ENCODE assay signal across 8 cellular contexts in genomic region chr12:80187660-80188090, GRCh38.
DNase-seq lines count a peak whose midpoint lies in the region; ATAC-seq and TF ChIP-seq lines count a peak whose summit lies in the region.

No MANE protein-coding gene starts in this region.

- H2AK5ac ChIP-seq in mesendoderm (ENCODE audit: low read length) (no peak overlapping the region), trophoblast cell (ENCODE audit: low read length) (no peak overlapping the region)

- H3K36me3 ChIP-seq in mesendoderm (ENCODE audit: control insufficient read depth, insufficient read depth, low read length) (no peaks in the 10 kb centered on the region), trophoblast cell (ENCODE audit: control insufficient read depth in 1 of 2, insufficient read depth in 2 of 2, low read length in 2 of 2) (no peaks in the 10 kb centered on the region)

- no peak overlapping the region for H4K12ac ChIP-seq in trophoblast cell (ENCODE audit: low read depth, low read length)

- H3K14ac ChIP-seq in trophoblast cell (ENCODE audit: low read length) = no peak overlapping the region

- no peak overlapping the region for H3K56ac ChIP-seq in mesendoderm (ENCODE audit: low read length)

- H3K4me1 ChIP-seq in mesendoderm (ENCODE audit: control insufficient read depth, low read depth, low read length) (no peaks in the 10 kb centered on the region), trophoblast cell (ENCODE audit: control insufficient read depth in 1 of 2, insufficient read depth in 2 of 2, low read length in 2 of 2) (no peaks in the 10 kb centered on the region)

- H3K79me2 ChIP-seq in mesendoderm (ENCODE audit: control insufficient read depth, insufficient read depth, low read length) = no peaks in the 10 kb centered on the region
- no peaks in the 10 kb centered on the region for H3K79me2 ChIP-seq in trophoblast cell (ENCODE audit: control insufficient read depth, insufficient read depth, low read length, poor library complexity)

- no peaks in the 10 kb centered on the region for H3K27me3 Mint-ChIP-seq in type B pancreatic cell

- H3K27ac Mint-ChIP-seq in type B pancreatic cell = no peak overlapping the region

- H3K4ac ChIP-seq in mesendoderm (ENCODE audit: low read depth, low read length) (no peak overlapping the region), trophoblast cell (ENCODE audit: low read depth, low read length) (no peak overlapping the region)

- H4K91ac ChIP-seq in trophoblast cell (ENCODE audit: low read depth, low read length) = no peak overlapping the region

- H3K4me3 ChIP-seq in mesendoderm (ENCODE audit: low read length) (no peak overlapping the region), trophoblast cell (ENCODE audit: low read depth, low read length) (no peak overlapping the region)

- H3K9me3 ChIP-seq in trophoblast cell (ENCODE audit: insufficient read depth, low read depth, low read length) = no peaks in the 10 kb centered on the region

- no peak overlapping the region for H2BK15ac ChIP-seq in mesendoderm (replicated peaks; ENCODE audit: low read depth)

- H3K27ac ChIP-seq in mesendoderm (ENCODE audit: low read depth, low read length) (no peak overlapping the region), trophoblast cell (ENCODE audit: low read depth, low read length) (no peak overlapping the region)

- no peaks in the 10 kb centered on the region for H3K79me1 ChIP-seq in mesendoderm (ENCODE audit: low read length)
- no peaks in the 10 kb centered on the region for H3K79me1 ChIP-seq in trophoblast cell (ENCODE audit: low read length)

- DNase-seq in AG08395 (ENCODE audit: low spot score) (peak; percentile 8), NCI-H1694 (lab: John Stamatoyannopoulos, UW) (peak; percentile 41), amniotic epithelial cell (ENCODE audit: low read depth) (peak; percentile 25), mesendoderm (peak; percentile 32), cerebellar nuclear complex (lab: John Stamatoyannopoulos, UW) (no peak), trophoblast cell (no peak), type B pancreatic cell (ENCODE audit: extremely low spot score, unreplicated experiment) (no peak)

- H3K27me3 ChIP-seq in mesendoderm (ENCODE audit: insufficient read depth, low read length, poor library complexity) = no peaks in the 10 kb centered on the region
- H3K27me3 ChIP-seq in trophoblast cell (ENCODE audit: insufficient read depth, low read length) = no peaks in the 10 kb centered on the region

- H4K8ac ChIP-seq in mesendoderm (ENCODE audit: low read depth, low read length) = no peak overlapping the region
- H4K8ac ChIP-seq in trophoblast cell (ENCODE audit: low read depth, low read length) = no peak overlapping the region

- H3K18ac ChIP-seq in mesendoderm (ENCODE audit: low read length) = no peak overlapping the region
- H3K18ac ChIP-seq in trophoblast cell (ENCODE audit: low read length) = no peak overlapping the region

- TF ChIP-seq CTCF in type B pancreatic cell (conservative IDR thresholded peaks at IDR 0.05) = no peak

- no peak overlapping the region for H2BK12ac ChIP-seq in trophoblast cell (ENCODE audit: low read length)

- H2BK120ac ChIP-seq in mesendoderm (ENCODE audit: low read depth, low read length) (no peak overlapping the region), trophoblast cell (ENCODE audit: insufficient read depth, low read length, poor library complexity) (no peak overlapping the region)

- H2BK5ac ChIP-seq in mesendoderm (ENCODE audit: low read length) (no peak overlapping the region), trophoblast cell (ENCODE audit: low read depth, low read length, poor library complexity) (no peak overlapping the region)

- H3K23ac ChIP-seq in mesendoderm (ENCODE audit: low read length) (no peak overlapping the region), trophoblast cell (ENCODE audit: low read length) (no peak overlapping the region)

- no peak overlapping the region for H2AFZ ChIP-seq in trophoblast cell (ENCODE audit: insufficient read depth, low read length, poor library complexity)

- H4K5ac ChIP-seq in mesendoderm (ENCODE audit: low read length) = no peak overlapping the region

- no CpG with 5 or more reads among the region's 2 CpGs for WGBS in mesendoderm (ENCODE audit: extremely low coverage, insufficient coverage, low lambda C conversion rate)
- WGBS in trophoblast cell (ENCODE audit: extremely low coverage, insufficient coverage, insufficient read length) = no CpG with 5 or more reads among the region's 2 CpGs

- no peaks in the 10 kb centered on the region for H3K9me3 Mint-ChIP-seq in type B pancreatic cell

- H3K4me2 ChIP-seq in mesendoderm (ENCODE audit: low read length) (no peak overlapping the region), trophoblast cell (ENCODE audit: low read length) (no peak overlapping the region)

- no peaks in the 10 kb centered on the region for H3K36me3 Mint-ChIP-seq in type B pancreatic cell

- peaks cover 20% of the 10 kb centered on the region for H3K4me1 Mint-ChIP-seq in type B pancreatic cell (ENCODE audit: unreplicated experiment)

- H3K9ac ChIP-seq in mesendoderm (ENCODE audit: low read length) (no peak overlapping the region), trophoblast cell (ENCODE audit: low read length) (no peak overlapping the region)

- H3K4me3 Mint-ChIP-seq in type B pancreatic cell = no peak overlapping the region

- ATAC-seq in GM21447 (IDR thresholded peaks at IDR 0.05; ENCODE audit: unreplicated experiment) = peak; percentile 63

Comparison
In these comparisons a context has a peak if more than half of its experiments do, and no peak if none do; other contexts are left out.
1. DNase-seq: peak in AG08395 (single experiment), NCI-H1694 (single experiment), amniotic epithelial cell (single experiment) and mesendoderm (single experiment); none in cerebellar nuclear complex (0 of 2), trophoblast cell (0 of 2) and type B pancreatic cell (single experiment).